In genomic region chr2:175111200-175111657, GRCh38 we compare ENCODE assay signal across 8 cellular contexts. TPM values are rescaled to one million over a fixed set of nuclear protein-coding genes. Genes with fewer than 3 reads are reported as not detected.
DNase-seq lines count a peak whose midpoint lies in the region; ATAC-seq, FAIRE-seq and TF ChIP-seq lines count a peak whose summit lies in the region.

No MANE protein-coding gene starts in this region.

- WGBS in transverse colon (ENCODE audit: low coverage in 1 of 2), 2 donors, result 78 to 95% methylated on average over 3 of the region's 3 CpGs

- DNase-seq in NCI-H2081 (lab: John Stamatoyannopoulos, UW) (peak; percentile 28 to 44), NCI-H2081 treated with DMSO at 0.1 percent for 48 hours (lab: John Stamatoyannopoulos, UW) (no peak), HFFc6 (peak; percentile 63), NCI-H2227 (lab: John Stamatoyannopoulos, UW; ENCODE audit: unreplicated experiment) (peak; percentile 60), astrocyte of the spinal cord (ENCODE audit: low read depth, low spot score) (peak; percentile 58), transverse colon (no peak)

- H3K9me3 ChIP-seq in transverse colon, result no peaks in the 10 kb centered on the region

- no peak overlapping the region for H3K4me3 Mint-ChIP-seq in HFFc6

- H3K4me1 Mint-ChIP-seq in HFFc6 (ENCODE audit: low read depth), result peaks cover 17% of the 10 kb centered on the region

- peaks cover 19% of the 10 kb centered on the region for H3K36me3 Mint-ChIP-seq in HFFc6 (ENCODE audit: low read depth)

- peaks cover 0 to 33% (median 9%) of the 10 kb centered on the region in 4 donors for H3K36me3 ChIP-seq in transverse colon

- no peaks in the 10 kb centered on the region for H3K4me1 ChIP-seq in transverse colon

- in situ Hi-C loops in astrocyte of the spinal cord (cut with HindIII; ENCODE audit: low sequenced_read_pairs), result no loop called here
- in situ Hi-C loops in transverse colon (cut with MboI; ENCODE audit: low pct_ligation_motif_present in 1 of 4, low pct_unique_long_range_greater_than_20kb in 1 of 4, low sequenced_read_pairs in 3 of 4), result loop anchor here in 3 of 4 donors (25.0 kb wide), 1 partner anchor 176 kb away; no protein-coding TSS in a partner anchor

- no peak overlapping the region for H3K27ac ChIP-seq in transverse colon

- TF ChIP-seq POLR2A in transverse colon (IDR thresholded peaks at IDR 0.05), result no peak

- no peaks in the 10 kb centered on the region for H3K27me3 ChIP-seq in transverse colon

- FAIRE-seq in islet of Langerhans (lab: Jason Lieb, UNC), result peak; percentile 98

- no peak for ATAC-seq in HG03457 (IDR thresholded peaks at IDR 0.05; ENCODE audit: unreplicated experiment)

- TF ChIP-seq EP300 in transverse colon (IDR thresholded peaks at IDR 0.05; ENCODE audit: low read depth), result no peak

- H3K9me3 Mint-ChIP-seq in HFFc6, result no peaks in the 10 kb centered on the region; the same call in 1 of the 2 replicates

- intact Hi-C loops in transverse colon (cut with DNase I; ENCODE audit: low total_unique reads), result loop anchor here (5.0 kb wide), 1 partner anchor 171 kb away; no protein-coding TSS in a partner anchor

- H3K4me3 ChIP-seq in astrocyte of the spinal cord (ENCODE audit: low read depth, low read length) (no peak overlapping the region), transverse colon (no peak overlapping the region)

- peak; percentile 87 for TF ChIP-seq CTCF in HFFc6 (IDR thresholded peaks at IDR 0.05)
- TF ChIP-seq CTCF in astrocyte of the spinal cord (IDR thresholded peaks at IDR 0.05; ENCODE audit: low read depth, low read length), result peak; percentile 61
- TF ChIP-seq CTCF in transverse colon (IDR thresholded peaks at IDR 0.05), result peak; percentile 66 to 77 (median 76)

- H3K27ac Mint-ChIP-seq in HFFc6, result peak overlapping the region; percentile 47

- no peaks in the 10 kb centered on the region for H3K27me3 Mint-ChIP-seq in HFFc6 (ENCODE audit: insufficient read depth)

RNA-seq across cellular contexts. Expression of gene ATF2, which starts 56.8 kb away (rescaled TPM):
- 10 to 100 TPM; 34.1 to 43.9 (median 38.2) TPM for total RNA-seq in HFFc6 (2021; fragmentation: NEBNext Ultra II Directional; extraction: Animal tissue kit (Norgen Biotek cat#: 25700))
- 10 to 100 TPM; 20.2 to 52.9 (median 30.0) TPM for total RNA-seq in transverse colon

Comparison
In these comparisons a context has a peak if more than half of its experiments do, and no peak if none do; other contexts are left out.
1. DNase-seq: peak in NCI-H2081 (2 of 2), HFFc6 (single experiment), NCI-H2227 (single experiment) and astrocyte of the spinal cord (single experiment); none in NCI-H2081 treated with DMSO at 0.1 percent for 48 hours (single experiment) and transverse colon (single experiment).
2. Peak in every context shown above with its lines, with median percentiles within 50 percentile points of each other: CTCF ChIP-seq.